ENCODE assay signal across 8 cellular contexts in the genomic region with DNA sequence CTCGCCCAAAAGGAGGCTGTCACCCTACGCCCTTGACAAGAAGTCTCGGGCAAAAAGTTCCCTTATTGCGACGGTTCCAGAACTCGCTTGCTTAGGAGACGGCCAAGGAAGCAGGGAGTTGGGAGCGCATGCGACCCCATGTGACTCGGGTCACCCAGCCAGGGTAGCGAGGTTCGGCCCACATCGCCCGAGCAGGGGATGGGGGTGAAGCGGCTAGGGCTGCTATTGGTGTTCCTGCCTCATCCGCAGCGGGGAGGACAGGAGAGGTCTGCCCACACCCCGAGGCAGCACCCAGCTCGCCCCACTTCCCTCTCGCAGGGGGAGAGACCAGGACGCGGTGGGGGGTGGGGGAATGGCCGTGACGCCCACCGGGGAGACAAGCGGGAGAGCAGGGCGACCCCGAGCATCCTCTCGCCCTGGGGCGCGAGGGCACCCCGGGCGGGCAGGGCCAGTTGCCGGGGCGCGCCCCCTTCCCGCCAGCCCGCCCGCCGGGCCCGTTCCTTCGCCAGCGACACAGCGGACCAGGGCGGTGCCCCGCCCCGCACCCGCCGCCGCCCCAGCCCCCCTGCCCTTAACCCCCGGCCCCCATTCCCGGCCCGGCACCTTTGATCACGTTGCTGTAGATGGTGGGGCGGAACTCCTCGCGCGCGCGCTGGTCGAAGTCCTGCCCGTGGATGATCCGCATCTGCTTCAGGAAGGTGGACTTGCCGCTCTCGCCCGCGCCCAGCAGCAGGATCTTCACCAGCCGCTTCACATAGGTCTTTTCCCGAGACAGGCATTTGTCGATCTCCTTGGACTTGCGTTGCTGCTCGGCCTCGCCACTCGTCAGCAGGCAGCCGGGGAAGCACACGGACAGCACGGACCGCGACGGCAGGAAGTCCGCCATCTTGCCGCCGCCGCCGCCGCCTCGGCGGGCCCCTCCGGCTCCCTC. TPM values are rescaled to one million over a fixed set of nuclear protein-coding genes. Genes with fewer than 3 reads are reported as not detected.
DNase-seq lines count a peak whose midpoint lies in the region; ATAC-seq and TF ChIP-seq lines count a peak whose summit lies in the region.

No MANE protein-coding gene starts in this region.

- H3K27me3 ChIP-seq in body of pancreas, result no peaks in the 10 kb centered on the region

- H3K9me3 ChIP-seq in body of pancreas, result no peaks in the 10 kb centered on the region
- no peaks in the 10 kb centered on the region for H3K9me3 ChIP-seq in iPS-18c (ENCODE audit: control insufficient read depth, insufficient read depth, low read length)

- H3K4me3 ChIP-seq in body of pancreas (peak overlapping the region; percentile 61 to 73), iPS-18c (ENCODE audit: insufficient read depth, low read depth, low read length) (peak overlapping the region; percentile 91), skeletal muscle cell (ENCODE audit: low read depth, low read length) (peak overlapping the region; percentile 93)

- DNase-seq in T-helper 9 cell (peak; percentile 33), body of pancreas (peak; percentile 56 to 69 (median 64)), skeletal muscle cell (ENCODE audit: low read depth) (no peak), GOT3 (lab: John Stamatoyannopoulos, UW) (no peak)

- intact Hi-C loops in body of pancreas (cut with DNase I), result no loop called here

- TF ChIP-seq POLR2A in body of pancreas (IDR thresholded peaks at IDR 0.05), result peak in 1 of 3 donors; percentile 57

- no peaks in the 10 kb centered on the region for H3K36me3 ChIP-seq in body of pancreas (replicated peaks in 1 of 2; ENCODE audit: insufficient read depth in 1 of 2, low read depth in 2 of 2)

- H3K4me1 ChIP-seq in body of pancreas, result peaks cover 20% of the 10 kb centered on the region

- ATAC-seq in GM19324 (IDR thresholded peaks at IDR 0.05; ENCODE audit: low FRiP score, unreplicated experiment) (peak; percentile 11), HG03460 (IDR thresholded peaks at IDR 0.05; ENCODE audit: unreplicated experiment) (peak; percentile 27), body of pancreas (peak; percentile 13)

- WGBS in body of pancreas, 2 donors, result 0 to 1% methylated on average over 6 to 62 of the region's 89 CpGs

- H3K27ac ChIP-seq in C4-2B (peak overlapping the region; percentile 96), body of pancreas (peak overlapping the region; percentile 92 to 98 (median 98))

- no peak for TF ChIP-seq CTCF in C4-2B (conservative IDR thresholded peaks at IDR 0.05)
- TF ChIP-seq CTCF in body of pancreas (IDR thresholded peaks at IDR 0.05), result no peak

RNA-seq across cellular contexts. Expression of a gene that starts 0.6 kb away (rescaled TPM):
- total RNA-seq in body of pancreas, result 10 to 100 TPM; 20.2 to 22.4 TPM

Comparison
In these comparisons a context has a peak if more than half of its experiments do, and no peak if none do; other contexts are left out.
1. DNase-seq: peak in T-helper 9 cell (single experiment) and body of pancreas (4 of 4); none in skeletal muscle cell (single experiment) and GOT3 (single experiment).
2. Peak in every context shown above with its lines, with median percentiles within 50 percentile points of each other: ATAC-seq and H3K4me3 ChIP-seq.